In genomic region chr13:21445759-21446158, GRCh38 we compare ENCODE assay signal across 1 cellular context.
TF ChIP-seq lines count a peak whose summit lies in the region.

No MANE protein-coding gene starts in this region.

TF ChIP-seq in GM23338, 12 proteins besides CTCF, POLR2A, EP300 and RAD21:
- TF ChIP-seq NANOG (IDR thresholded peaks at IDR 0.05; ENCODE audit: borderline replicate concordance) (no peak), STAT1 (IDR thresholded peaks at IDR 0.05; ENCODE audit: unreplicated experiment) (no peak), EZH2 (IDR thresholded peaks at IDR 0.05; ENCODE audit: low read depth, unreplicated experiment) (no peak), POLR2AphosphoS5 (IDR thresholded peaks at IDR 0.05; ENCODE audit: low read depth) (no peak), CREB1 (CRISPR knock-in tag; IDR thresholded peaks at IDR 0.05; ENCODE audit: low read depth) (no peak), ZNF331 (CRISPR knock-in tag; IDR thresholded peaks at IDR 0.05; ENCODE audit: low read depth) (no peak), EZH2phosphoT487 (IDR thresholded peaks at IDR 0.05; ENCODE audit: unreplicated experiment) (no peak), ZNF114 (CRISPR knock-in tag; IDR thresholded peaks at IDR 0.05) (no peak), JUNB (IDR thresholded peaks at IDR 0.05; ENCODE audit: unreplicated experiment) (no peak)
- TF ChIP-seq, protein P1, sequence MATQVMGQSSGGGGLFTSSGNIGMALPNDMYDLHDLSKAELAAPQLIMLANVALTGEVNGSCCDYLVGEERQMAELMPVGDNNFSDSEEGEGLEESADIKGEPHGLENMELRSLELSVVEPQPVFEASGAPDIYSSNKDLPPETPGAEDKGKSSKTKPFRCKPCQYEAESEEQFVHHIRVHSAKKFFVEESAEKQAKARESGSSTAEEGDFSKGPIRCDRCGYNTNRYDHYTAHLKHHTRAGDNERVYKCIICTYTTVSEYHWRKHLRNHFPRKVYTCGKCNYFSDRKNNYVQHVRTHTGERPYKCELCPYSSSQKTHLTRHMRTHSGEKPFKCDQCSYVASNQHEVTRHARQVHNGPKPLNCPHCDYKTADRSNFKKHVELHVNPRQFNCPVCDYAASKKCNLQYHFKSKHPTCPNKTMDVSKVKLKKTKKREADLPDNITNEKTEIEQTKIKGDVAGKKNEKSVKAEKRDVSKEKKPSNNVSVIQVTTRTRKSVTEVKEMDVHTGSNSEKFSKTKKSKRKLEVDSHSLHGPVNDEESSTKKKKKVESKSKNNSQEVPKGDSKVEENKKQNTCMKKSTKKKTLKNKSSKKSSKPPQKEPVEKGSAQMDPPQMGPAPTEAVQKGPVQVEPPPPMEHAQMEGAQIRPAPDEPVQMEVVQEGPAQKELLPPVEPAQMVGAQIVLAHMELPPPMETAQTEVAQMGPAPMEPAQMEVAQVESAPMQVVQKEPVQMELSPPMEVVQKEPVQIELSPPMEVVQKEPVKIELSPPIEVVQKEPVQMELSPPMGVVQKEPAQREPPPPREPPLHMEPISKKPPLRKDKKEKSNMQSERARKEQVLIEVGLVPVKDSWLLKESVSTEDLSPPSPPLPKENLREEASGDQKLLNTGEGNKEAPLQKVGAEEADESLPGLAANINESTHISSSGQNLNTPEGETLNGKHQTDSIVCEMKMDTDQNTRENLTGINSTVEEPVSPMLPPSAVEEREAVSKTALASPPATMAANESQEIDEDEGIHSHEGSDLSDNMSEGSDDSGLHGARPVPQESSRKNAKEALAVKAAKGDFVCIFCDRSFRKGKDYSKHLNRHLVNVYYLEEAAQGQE (IDR thresholded peaks at IDR 0.05; ENCODE audit: unreplicated experiment): no peak
- TF ChIP-seq, protein P2, sequence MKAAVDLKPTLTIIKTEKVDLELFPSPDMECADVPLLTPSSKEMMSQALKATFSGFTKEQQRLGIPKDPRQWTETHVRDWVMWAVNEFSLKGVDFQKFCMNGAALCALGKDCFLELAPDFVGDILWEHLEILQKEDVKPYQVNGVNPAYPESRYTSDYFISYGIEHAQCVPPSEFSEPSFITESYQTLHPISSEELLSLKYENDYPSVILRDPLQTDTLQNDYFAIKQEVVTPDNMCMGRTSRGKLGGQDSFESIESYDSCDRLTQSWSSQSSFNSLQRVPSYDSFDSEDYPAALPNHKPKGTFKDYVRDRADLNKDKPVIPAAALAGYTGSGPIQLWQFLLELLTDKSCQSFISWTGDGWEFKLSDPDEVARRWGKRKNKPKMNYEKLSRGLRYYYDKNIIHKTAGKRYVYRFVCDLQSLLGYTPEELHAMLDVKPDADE (IDR thresholded peaks at IDR 0.05): no peak
- TF ChIP-seq, protein P3, sequence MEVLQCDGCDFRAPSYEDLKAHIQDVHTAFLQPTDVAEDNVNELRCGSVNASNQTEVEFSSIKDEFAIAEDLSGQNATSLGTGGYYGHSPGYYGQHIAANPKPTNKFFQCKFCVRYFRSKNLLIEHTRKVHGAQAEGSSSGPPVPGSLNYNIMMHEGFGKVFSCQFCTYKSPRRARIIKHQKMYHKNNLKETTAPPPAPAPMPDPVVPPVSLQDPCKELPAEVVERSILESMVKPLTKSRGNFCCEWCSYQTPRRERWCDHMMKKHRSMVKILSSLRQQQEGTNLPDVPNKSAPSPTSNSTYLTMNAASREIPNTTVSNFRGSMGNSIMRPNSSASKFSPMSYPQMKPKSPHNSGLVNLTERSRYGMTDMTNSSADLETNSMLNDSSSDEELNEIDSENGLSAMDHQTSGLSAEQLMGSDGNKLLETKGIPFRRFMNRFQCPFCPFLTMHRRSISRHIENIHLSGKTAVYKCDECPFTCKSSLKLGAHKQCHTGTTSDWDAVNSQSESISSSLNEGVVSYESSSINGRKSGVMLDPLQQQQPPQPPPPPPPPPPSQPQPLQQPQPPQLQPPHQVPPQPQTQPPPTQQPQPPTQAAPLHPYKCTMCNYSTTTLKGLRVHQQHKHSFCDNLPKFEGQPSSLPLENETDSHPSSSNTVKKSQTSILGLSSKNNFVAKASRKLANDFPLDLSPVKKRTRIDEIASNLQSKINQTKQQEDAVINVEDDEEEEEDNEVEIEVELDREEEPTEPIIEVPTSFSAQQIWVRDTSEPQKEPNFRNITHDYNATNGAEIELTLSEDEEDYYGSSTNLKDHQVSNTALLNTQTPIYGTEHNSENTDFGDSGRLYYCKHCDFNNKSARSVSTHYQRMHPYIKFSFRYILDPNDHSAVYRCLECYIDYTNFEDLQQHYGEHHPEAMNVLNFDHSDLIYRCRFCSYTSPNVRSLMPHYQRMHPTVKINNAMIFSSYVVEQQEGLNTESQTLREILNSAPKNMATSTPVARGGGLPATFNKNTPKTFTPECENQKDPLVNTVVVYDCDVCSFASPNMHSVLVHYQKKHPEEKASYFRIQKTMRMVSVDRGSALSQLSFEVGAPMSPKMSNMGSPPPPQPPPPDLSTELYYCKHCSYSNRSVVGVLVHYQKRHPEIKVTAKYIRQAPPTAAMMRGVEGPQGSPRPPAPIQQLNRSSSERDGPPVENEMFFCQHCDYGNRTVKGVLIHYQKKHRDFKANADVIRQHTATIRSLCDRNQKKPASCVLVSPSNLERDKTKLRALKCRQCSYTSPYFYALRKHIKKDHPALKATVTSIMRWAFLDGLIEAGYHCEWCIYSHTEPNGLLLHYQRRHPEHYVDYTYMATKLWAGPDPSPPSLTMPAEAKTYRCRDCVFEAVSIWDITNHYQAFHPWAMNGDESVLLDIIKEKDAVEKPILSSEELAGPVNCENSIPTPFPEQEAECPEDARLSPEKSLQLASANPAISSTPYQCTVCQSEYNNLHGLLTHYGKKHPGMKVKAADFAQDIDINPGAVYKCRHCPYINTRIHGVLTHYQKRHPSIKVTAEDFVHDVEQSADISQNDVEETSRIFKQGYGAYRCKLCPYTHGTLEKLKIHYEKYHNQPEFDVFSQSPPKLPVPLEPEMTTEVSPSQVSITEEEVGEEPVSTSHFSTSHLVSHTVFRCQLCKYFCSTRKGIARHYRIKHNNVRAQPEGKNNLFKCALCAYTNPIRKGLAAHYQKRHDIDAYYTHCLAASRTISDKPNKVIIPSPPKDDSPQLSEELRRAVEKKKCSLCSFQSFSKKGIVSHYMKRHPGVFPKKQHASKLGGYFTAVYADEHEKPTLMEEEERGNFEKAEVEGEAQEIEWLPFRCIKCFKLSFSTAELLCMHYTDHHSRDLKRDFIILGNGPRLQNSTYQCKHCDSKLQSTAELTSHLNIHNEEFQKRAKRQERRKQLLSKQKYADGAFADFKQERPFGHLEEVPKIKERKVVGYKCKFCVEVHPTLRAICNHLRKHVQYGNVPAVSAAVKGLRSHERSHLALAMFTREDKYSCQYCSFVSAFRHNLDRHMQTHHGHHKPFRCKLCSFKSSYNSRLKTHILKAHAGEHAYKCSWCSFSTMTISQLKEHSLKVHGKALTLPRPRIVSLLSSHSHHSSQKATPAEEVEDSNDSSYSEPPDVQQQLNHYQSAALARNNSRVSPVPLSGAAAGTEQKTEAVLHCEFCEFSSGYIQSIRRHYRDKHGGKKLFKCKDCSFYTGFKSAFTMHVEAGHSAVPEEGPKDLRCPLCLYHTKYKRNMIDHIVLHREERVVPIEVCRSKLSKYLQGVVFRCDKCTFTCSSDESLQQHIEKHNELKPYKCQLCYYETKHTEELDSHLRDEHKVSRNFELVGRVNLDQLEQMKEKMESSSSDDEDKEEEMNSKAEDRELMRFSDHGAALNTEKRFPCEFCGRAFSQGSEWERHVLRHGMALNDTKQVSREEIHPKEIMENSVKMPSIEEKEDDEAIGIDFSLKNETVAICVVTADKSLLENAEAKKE (CRISPR knock-in tag; IDR thresholded peaks at IDR 0.05): no peak
